Comparison of ENCODE assay signal across 30 cellular contexts in the genomic region with DNA sequence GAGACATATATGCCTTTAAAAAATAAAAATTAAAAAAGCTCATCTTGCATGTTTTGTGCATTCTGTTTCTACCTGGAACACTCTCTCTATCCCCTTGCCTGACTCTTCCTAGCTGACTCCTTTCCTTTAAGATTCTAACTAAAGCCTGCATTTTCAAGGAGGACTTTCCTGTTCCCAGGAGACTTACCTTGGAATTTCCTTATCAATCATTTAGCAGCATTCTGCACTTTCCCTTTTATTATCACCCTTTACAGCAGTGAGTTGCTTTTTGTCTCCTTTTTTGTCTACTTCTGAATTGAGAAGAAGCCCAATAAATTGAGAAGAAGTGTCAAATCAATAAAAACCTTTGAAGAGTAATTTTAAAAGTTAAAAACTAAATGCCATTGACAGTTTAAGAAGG.
"Had no signal": no experiment of that assay in that cellular context is flagged by ENCODE, and none has a peak within 500 bp of the region (broad histone marks: within the 10 kb centered on the region; RNA-seq: fewer than 3 reads in every experiment).

No MANE protein-coding gene starts in this region.

- H3K36me3 Mint-ChIP-seq: brain; stimulated activated memory B cell treated with anti-CD40 and anti-IgM and Interleukin-4, amounts not matched to agents 10 μg/mL and 1 μg/mL and 100 μg/mL, for 72 hours had no signal

- FAIRE-seq: endometrium, TTC549 had no signal

- H3K4me3 Mint-ChIP-seq: activated CD8-positive, alpha-beta T cell treated with anti-CD3 and anti-CD28 coated beads, Interleukin-2, amount 10 ng/mL, durations not matched to agents 7 days and 5 days; activated naive CD8-positive, alpha-beta T cell treated with anti-CD3 and anti-CD28 coated beads, Interleukin-2, amount 50 U/mL, for 24 hours; activated T-helper 1 cell treated with anti-CD3 and anti-CD28 coated beads, Interleukin-12 subunit alpha, Interleukin-12 subunit beta, Interleukin-2, Interleukin-4 antibody, amounts not matched to agents 30 ng/mL and 10 ng/mL and 1 ng/mL, durations not matched to agents 14 hours and 24 hours and 36 hours; brain; dendritic cell treated with granulocyte-macrophage colony-stimulating factor and Interleukin-4, amounts not matched to agents 40 ng/mL and 50 ng/mL, for 4 days; nephron progenitor cell; stimulated activated memory B cell treated with anti-CD40 and anti-IgM and Interleukin-4, amounts not matched to agents 10 μg/mL and 1 μg/mL and 100 μg/mL, for 72 hours; T-helper 2 cell treated with Interferon-gamma antibody and Interleukin-4, amounts not matched to agents 5 μg/mL and 100 μg/mL, for 36 hours had no signal

- H3K4me3 ChIP-seq: heart right ventricle, mucosa of descending colon, sigmoid colon, smooth muscle cell, uterus had no signal

- H3K27ac Mint-ChIP-seq: activated CD8-positive, alpha-beta T cell treated with anti-CD3 and anti-CD28 coated beads, Interleukin-2, amount 10 ng/mL, durations not matched to agents 7 days and 5 days; activated naive CD8-positive, alpha-beta T cell treated with anti-CD3 and anti-CD28 coated beads, Interleukin-2, amount 50 U/mL, for 24 hours; activated T-helper 1 cell treated with anti-CD3 and anti-CD28 coated beads, Interleukin-12 subunit alpha, Interleukin-12 subunit beta, Interleukin-2, Interleukin-4 antibody, amounts not matched to agents 30 ng/mL and 10 ng/mL and 1 ng/mL, durations not matched to agents 14 hours and 24 hours and 36 hours; brain; dendritic cell treated with granulocyte-macrophage colony-stimulating factor and Interleukin-4, amounts not matched to agents 40 ng/mL and 50 ng/mL, for 4 days; nephron progenitor cell; stimulated activated memory B cell treated with anti-CD40 and anti-IgM and Interleukin-4, amounts not matched to agents 10 μg/mL and 1 μg/mL and 100 μg/mL, for 72 hours; T-helper 2 cell treated with Interferon-gamma antibody and Interleukin-4, amounts not matched to agents 5 μg/mL and 100 μg/mL, for 36 hours had no signal

- H3K9me3 Mint-ChIP-seq: activated T-helper 1 cell treated with anti-CD3 and anti-CD28 coated beads, Interleukin-12 subunit alpha, Interleukin-12 subunit beta, Interleukin-2, Interleukin-4 antibody, amounts not matched to agents 30 ng/mL and 10 ng/mL and 1 ng/mL, durations not matched to agents 14 hours and 24 hours and 36 hours; brain; dendritic cell treated with granulocyte-macrophage colony-stimulating factor and Interleukin-4, amounts not matched to agents 40 ng/mL and 50 ng/mL, for 4 days; nephron progenitor cell; stimulated activated memory B cell treated with anti-CD40 and anti-IgM and Interleukin-4, amounts not matched to agents 10 μg/mL and 1 μg/mL and 100 μg/mL, for 72 hours; T-helper 2 cell treated with Interferon-gamma antibody and Interleukin-4, amounts not matched to agents 5 μg/mL and 100 μg/mL, for 36 hours had no signal

- DNase-seq: activated CD4-positive, alpha-beta T cell treated with anti-CD3 and anti-CD28 coated beads for 1 hour; activated CD4-positive, alpha-beta T cell treated with anti-CD3 and anti-CD28 coated beads, Interleukin-2, amount 50 U/mL, for 1 hour; activated CD8-positive, alpha-beta T cell treated with anti-CD3 and anti-CD28 coated beads, Interleukin-2, amount 10 ng/mL, durations not matched to agents 7 days and 5 days; activated gamma-delta T cell; activated naive CD4-positive, alpha-beta T cell treated with anti-CD3 and anti-CD28 coated beads, Interleukin-2, amount 50 U/mL, for 16 hours; activated naive CD8-positive, alpha-beta T cell treated with anti-CD3 and anti-CD28 coated beads, Interleukin-2, amount 50 U/mL, for 24 hours; anterior cingulate cortex; caudate nucleus; effector CD4-positive, alpha-beta T cell; erythroblast; heart right ventricle; islet precursor cell; left ventricle myocardium superior; mucosa of descending colon; nephron progenitor cell; occipital lobe; posterior cingulate gyrus; retina; sigmoid colon; stimulated activated CD4-positive, alpha-beta T cell treated with anti-CD3 and anti-CD28 coated beads, Interleukin-15, amount 100 ng/mL, for 24 hours; uterus; WERI-Rb-1 had no signal

- H3K27me3 ChIP-seq: heart right ventricle, sigmoid colon, uterus had no signal

- H3K9me3 ChIP-seq: heart right ventricle, mucosa of descending colon, sigmoid colon, uterus had no signal

- H3K4me2 ChIP-seq: smooth muscle cell had no signal

- ATAC-seq: activated CD8-positive, alpha-beta T cell treated with anti-CD3 and anti-CD28 coated beads, Interleukin-2, amount 10 ng/mL, durations not matched to agents 7 days and 5 days; activated naive CD8-positive, alpha-beta T cell treated with anti-CD3 and anti-CD28 coated beads, Interleukin-2, amount 50 U/mL, for 24 hours; heart right ventricle; left ventricle myocardium superior; mucosa of descending colon; stimulated activated memory B cell treated with anti-CD40 and anti-IgM and Interleukin-4, amounts not matched to agents 10 μg/mL and 1 μg/mL and 100 μg/mL, for 72 hours had no signal

- H3K27me3 Mint-ChIP-seq: activated naive CD8-positive, alpha-beta T cell treated with anti-CD3 and anti-CD28 coated beads, Interleukin-2, amount 50 U/mL, for 24 hours; brain; dendritic cell treated with granulocyte-macrophage colony-stimulating factor and Interleukin-4, amounts not matched to agents 40 ng/mL and 50 ng/mL, for 4 days; stimulated activated memory B cell treated with anti-CD40 and anti-IgM and Interleukin-4, amounts not matched to agents 10 μg/mL and 1 μg/mL and 100 μg/mL, for 72 hours had no signal

- H3K36me3 ChIP-seq: heart right ventricle, sigmoid colon, uterus, WERI-Rb-1 had no signal

- H3K27ac ChIP-seq: heart right ventricle, sigmoid colon, uterus, WERI-Rb-1 had no signal

- H3K4me1 ChIP-seq: sigmoid colon, uterus had no signal

- H3K4me1 Mint-ChIP-seq: activated naive CD8-positive, alpha-beta T cell treated with anti-CD3 and anti-CD28 coated beads, Interleukin-2, amount 50 U/mL, for 24 hours; stimulated activated memory B cell treated with anti-CD40 and anti-IgM and Interleukin-4, amounts not matched to agents 10 μg/mL and 1 μg/mL and 100 μg/mL, for 72 hours had no signal
